Comparison of ENCODE assay signal across 8 cellular contexts in genomic region chr13:41458939-41459753, GRCh38. TPM values are rescaled to one million over a fixed set of nuclear protein-coding genes. Genes with fewer than 3 reads are reported as not detected.
DNase-seq lines count a peak whose midpoint lies in the region; ATAC-seq and TF ChIP-seq lines count a peak whose summit lies in the region.

No MANE protein-coding gene starts in this region.

- peak in 6 of 7 experiments; percentile 52 to 76 (median 68) for DNase-seq in CD8-positive, alpha-beta T cell
- peak; percentile 63 for DNase-seq in Jurkat, Clone E6-1 (ENCODE audit: low read depth, low spot score)
- DNase-seq in activated CD4-positive, CD25-positive, alpha-beta regulatory T cell treated with anti-CD3 and anti-CD28 coated beads, Interleukin-2, amount 50 U/mL, for 16 hours (ENCODE audit: low read depth, low spot score): peak; percentile 51
- peak in 1 of 2 donors; percentile 50 for DNase-seq in memory B cell (ENCODE audit: low spot score in 2 of 2)
- no peak for DNase-seq in stimulated activated naive B cell treated with anti-CD40 and anti-IgM and Interleukin-4, amounts not matched to agents 10 μg/mL and 1 μg/mL and 100 μg/mL, for 72 hours
- DNase-seq in NCI-H1930 (lab: John Stamatoyannopoulos, UW): no peak

- POLR2A ChIA-PET in CD8-positive, alpha-beta T cell (lab: Charles Lee): interaction anchor here (0.5 to 3.5 kb wide), 23 partner anchors 8 to 398 kb away, joined by 3 to 24 read pairs (median 4); no protein-coding TSS in a partner anchor

- H3K36me3 ChIP-seq in CD8-positive, alpha-beta T cell (ENCODE audit: insufficient read depth, low read length): no peaks in the 10 kb centered on the region

- CTCF ChIA-PET in CD8-positive, alpha-beta T cell (lab: Charles Lee): interaction anchor here (0.6 to 5.1 kb wide), 47 partner anchors 8 to 402 kb away, joined by 3 to 89 read pairs (median 4); no protein-coding TSS in a partner anchor

- H3K36me3 Mint-ChIP-seq in CD8-positive, alpha-beta T cell: peaks cover 42% of the 10 kb centered on the region
- H3K36me3 Mint-ChIP-seq in dendritic cell treated with granulocyte-macrophage colony-stimulating factor and Interleukin-4, amounts not matched to agents 40 ng/mL and 50 ng/mL, for 4 days (ENCODE audit: low read depth): peaks cover 6% of the 10 kb centered on the region
- no peaks in the 10 kb centered on the region for H3K36me3 Mint-ChIP-seq in memory B cell
- H3K36me3 Mint-ChIP-seq in stimulated activated naive B cell treated with anti-CD40 and anti-IgM and Interleukin-4, amounts not matched to agents 10 μg/mL and 1 μg/mL and 100 μg/mL, for 72 hours: peaks cover 2 to 12% of the 10 kb centered on the region in 2 donors

- H3K27me3 Mint-ChIP-seq in CD8-positive, alpha-beta T cell (ENCODE audit: low read depth): no peaks in the 10 kb centered on the region
- peaks cover 28% of the 10 kb centered on the region for H3K27me3 Mint-ChIP-seq in dendritic cell treated with granulocyte-macrophage colony-stimulating factor and Interleukin-4, amounts not matched to agents 40 ng/mL and 50 ng/mL, for 4 days
- H3K27me3 Mint-ChIP-seq in memory B cell: peaks cover 10% of the 10 kb centered on the region
- peaks cover 26 to 42% of the 10 kb centered on the region in 2 donors for H3K27me3 Mint-ChIP-seq in stimulated activated naive B cell treated with anti-CD40 and anti-IgM and Interleukin-4, amounts not matched to agents 10 μg/mL and 1 μg/mL and 100 μg/mL, for 72 hours

- H3K4me1 Mint-ChIP-seq in CD8-positive, alpha-beta T cell (ENCODE audit: low read depth): peaks cover 61% of the 10 kb centered on the region
- H3K4me1 Mint-ChIP-seq in dendritic cell treated with granulocyte-macrophage colony-stimulating factor and Interleukin-4, amounts not matched to agents 40 ng/mL and 50 ng/mL, for 4 days (ENCODE audit: low read depth): peaks cover 74% of the 10 kb centered on the region
- peaks cover 32% of the 10 kb centered on the region for H3K4me1 Mint-ChIP-seq in memory B cell
- H3K4me1 Mint-ChIP-seq in stimulated activated naive B cell treated with anti-CD40 and anti-IgM and Interleukin-4, amounts not matched to agents 10 μg/mL and 1 μg/mL and 100 μg/mL, for 72 hours: peaks cover 31 to 52% of the 10 kb centered on the region in 2 donors

- TF ChIP-seq CTCF in CD8-positive, alpha-beta T cell (IDR thresholded peaks at IDR 0.05): peak; percentile 73

- H3K4me1 ChIP-seq in CD8-positive, alpha-beta T cell (ENCODE audit: insufficient read depth, low read length): peaks cover 46% of the 10 kb centered on the region

- H3K9me3 ChIP-seq in CD8-positive, alpha-beta T cell (ENCODE audit: low read length): no peaks in the 10 kb centered on the region

- H3K27ac Mint-ChIP-seq in CD8-positive, alpha-beta T cell: peak overlapping the region; percentile 94
- H3K27ac Mint-ChIP-seq in dendritic cell treated with granulocyte-macrophage colony-stimulating factor and Interleukin-4, amounts not matched to agents 40 ng/mL and 50 ng/mL, for 4 days: peak overlapping the region; percentile 83
- peak overlapping the region; percentile 94 for H3K27ac Mint-ChIP-seq in memory B cell
- no peak overlapping the region for H3K27ac Mint-ChIP-seq in stimulated activated naive B cell treated with anti-CD40 and anti-IgM and Interleukin-4, amounts not matched to agents 10 μg/mL and 1 μg/mL and 100 μg/mL, for 72 hours

- peak overlapping the region; percentile 66 for H3K4me3 ChIP-seq in CD8-positive, alpha-beta T cell (ENCODE audit: low read depth, low read length)
- peak overlapping the region; percentile 62 for H3K4me3 ChIP-seq in Jurkat, Clone E6-1 (ENCODE audit: low read length)

- H3K9me3 Mint-ChIP-seq in CD8-positive, alpha-beta T cell: no peaks in the 10 kb centered on the region
- H3K9me3 Mint-ChIP-seq in dendritic cell treated with granulocyte-macrophage colony-stimulating factor and Interleukin-4, amounts not matched to agents 40 ng/mL and 50 ng/mL, for 4 days: no peaks in the 10 kb centered on the region
- no peaks in the 10 kb centered on the region for H3K9me3 Mint-ChIP-seq in memory B cell
- H3K9me3 Mint-ChIP-seq in stimulated activated naive B cell treated with anti-CD40 and anti-IgM and Interleukin-4, amounts not matched to agents 10 μg/mL and 1 μg/mL and 100 μg/mL, for 72 hours: no peaks in the 10 kb centered on the region

- intact Hi-C loops in CD8-positive, alpha-beta T cell (cut with DNase I, micrococcal nuclease): loop anchor here (2.0 to 10.0 kb wide), 5 partner anchors 33 to 586 kb away; partner anchors contain the start of gene DGKH (in 1 of the 2)
- intact Hi-C loops in dendritic cell treated with granulocyte-macrophage colony-stimulating factor and Interleukin-4, amounts not matched to agents 40 ng/mL and 50 ng/mL, for 4 days (cut with micrococcal nuclease): no loop called here

- H3K27me3 ChIP-seq in CD8-positive, alpha-beta T cell (ENCODE audit: insufficient read depth, low read length): no peaks in the 10 kb centered on the region

- ATAC-seq in CD8-positive, alpha-beta T cell: peak; percentile 16
- ATAC-seq in memory B cell (ENCODE audit: low read depth): peak; percentile 20
- no peak for ATAC-seq in stimulated activated naive B cell treated with anti-CD40 and anti-IgM and Interleukin-4, amounts not matched to agents 10 μg/mL and 1 μg/mL and 100 μg/mL, for 72 hours (replicated peaks)
- no peak for ATAC-seq in GM19324 (IDR thresholded peaks at IDR 0.05; ENCODE audit: low FRiP score, unreplicated experiment)

- peak overlapping the region; percentile 93 for H3K4me3 Mint-ChIP-seq in CD8-positive, alpha-beta T cell
- peak overlapping the region; percentile 80 for H3K4me3 Mint-ChIP-seq in dendritic cell treated with granulocyte-macrophage colony-stimulating factor and Interleukin-4, amounts not matched to agents 40 ng/mL and 50 ng/mL, for 4 days
- peak overlapping the region; percentile 82 for H3K4me3 Mint-ChIP-seq in memory B cell
- peak overlapping the region; percentile 78 to 87 for H3K4me3 Mint-ChIP-seq in stimulated activated naive B cell treated with anti-CD40 and anti-IgM and Interleukin-4, amounts not matched to agents 10 μg/mL and 1 μg/mL and 100 μg/mL, for 72 hours

- H3K27ac ChIP-seq in CD8-positive, alpha-beta T cell (ENCODE audit: low read depth, low read length): peak overlapping the region; percentile 93

RNA-seq across cellular contexts. Expression of gene RGCC, which starts 1.8 kb away (rescaled TPM):
- 100 to 1,000 TPM; 578 to 581 TPM for total RNA-seq in CD8-positive, alpha-beta T cell
- 33.7 TPM for polyA plus RNA-seq in Jurkat, Clone E6-1 (2012; ENCODE audit: insufficient read depth, insufficient read length)

Comparison
In these comparisons a context has a peak if more than half of its experiments do, and no peak if none do; other contexts are left out.
1. ATAC-seq: peak in CD8-positive, alpha-beta T cell (single experiment) and memory B cell (single experiment); none in stimulated activated naive B cell treated with anti-CD40 and anti-IgM and Interleukin-4, amounts not matched to agents 10 μg/mL and 1 μg/mL and 100 μg/mL, for 72 hours (0 of 2) and GM19324 (single experiment).
2. DNase-seq: peak in CD8-positive, alpha-beta T cell (6 of 7), Jurkat, Clone E6-1 (single experiment) and activated CD4-positive, CD25-positive, alpha-beta regulatory T cell treated with anti-CD3 and anti-CD28 coated beads, Interleukin-2, amount 50 U/mL, for 16 hours (single experiment); none in stimulated activated naive B cell treated with anti-CD40 and anti-IgM and Interleukin-4, amounts not matched to agents 10 μg/mL and 1 μg/mL and 100 μg/mL, for 72 hours (single experiment) and NCI-H1930 (0 of 2).
3. Peak in every context shown above with its lines, with median percentiles within 50 percentile points of each other: H3K4me3 Mint-ChIP-seq.